In the genomic region with DNA sequence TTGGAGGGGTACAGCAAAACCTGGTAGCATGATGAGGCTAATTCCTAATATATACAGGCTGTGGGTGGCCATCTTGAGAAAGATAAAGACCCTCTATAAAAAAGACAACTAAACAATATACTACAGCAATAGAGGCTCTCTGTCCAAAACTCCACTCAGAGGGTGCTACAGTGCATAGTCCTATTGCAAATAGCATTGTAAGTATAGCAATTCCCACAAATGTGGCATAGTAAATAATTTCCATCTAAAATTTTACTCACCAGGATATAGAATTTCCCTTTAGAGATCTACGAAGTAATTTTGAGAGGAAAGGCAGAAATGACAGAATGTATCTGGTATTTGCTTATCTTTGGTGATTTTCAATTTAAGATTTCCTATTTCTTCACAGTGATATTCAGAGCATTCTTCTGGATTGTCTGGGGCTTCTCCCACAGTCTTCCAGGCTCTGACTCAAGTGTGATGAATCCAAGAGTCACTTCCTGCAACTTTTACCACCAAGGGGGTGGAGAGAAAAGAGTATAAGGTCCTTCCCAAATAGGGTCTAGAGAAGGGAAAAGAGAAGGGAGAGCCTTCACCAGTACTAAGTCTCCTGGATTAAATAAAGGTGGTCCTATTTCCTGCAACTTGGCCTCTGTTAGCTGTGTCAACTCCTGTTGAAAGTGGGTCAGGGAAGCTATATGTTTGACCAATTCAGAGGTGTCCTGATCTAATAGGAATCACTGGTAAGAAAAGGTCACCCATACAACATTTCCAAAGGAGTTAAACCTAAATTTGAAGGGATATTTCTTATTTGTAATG, we compare ENCODE assay signal across 18 cellular contexts.
DNase-seq lines count a peak whose midpoint lies in the region; ATAC-seq, FAIRE-seq and TF ChIP-seq lines count a peak whose summit lies in the region.
"Had no signal": no experiment of that assay in that cellular context is flagged by ENCODE, and none has a peak within 500 bp of the region (broad histone marks: within the 10 kb centered on the region; RNA-seq: fewer than 3 reads in every experiment).

No MANE protein-coding gene starts in this region.

- H3K27me3 ChIP-seq in AG04450 (ENCODE audit: control insufficient read depth, insufficient read depth, low read length) (no peaks in the 10 kb centered on the region), mammary epithelial cell (ENCODE audit: insufficient read depth, low read length) (no peaks in the 10 kb centered on the region)
- H3K27me3 ChIP-seq: BLaER1 treated with 17β-estradiol and CSF1 and Interleukin-3, amounts not matched to agents 10 nM and 100 nM had no signal

- POLR2A ChIA-PET in AG04450 (lab: Yijun Ruan, JAX): no interaction called here

- peak; percentile 38 for FAIRE-seq in HTR-8/SVneo (lab: Jason Lieb, UNC)
- FAIRE-seq: G401.6 had no signal

- H3K4me3 Mint-ChIP-seq in Calu3 (ENCODE audit: low read depth, unreplicated experiment): no peak overlapping the region
- H3K4me3 Mint-ChIP-seq: activated CD4-positive, alpha-beta memory T cell treated with anti-CD3 and anti-CD28 coated beads for 36 hours; activated naive CD4-positive, alpha-beta T cell treated with anti-CD3 and anti-CD28 coated beads, Interleukin-2, amount 10 ng/mL, durations not matched to agents 7 days and 5 days; dendritic cell treated with granulocyte-macrophage colony-stimulating factor and Interleukin-4, amounts not matched to agents 40 ng/mL and 50 ng/mL, for 4 days; mesothelial cell of epicardium had no signal

- dilution Hi-C loops in mammary epithelial cell (cut with HindIII; ENCODE audit: low sequenced_read_pairs): no loop called here

- no peak overlapping the region for H3K4me3 ChIP-seq in AG04450 (ENCODE audit: low read depth, low read length)
- H3K4me3 ChIP-seq in mammary epithelial cell (replicated peaks in 1 of 3; ENCODE audit: insufficient read depth in 1 of 3, low read depth in 2 of 3, low read length in 3 of 3): peak overlapping the region in 2 of 3 experiments; percentile 11 to 23
- H3K4me3 ChIP-seq: BLaER1 treated with 17β-estradiol and CSF1 and Interleukin-3, amounts not matched to agents 10 nM and 100 nM; thoracic aorta had no signal

- peaks cover 31% of the 10 kb centered on the region for H3K4me1 ChIP-seq in mammary epithelial cell (ENCODE audit: insufficient read depth, low read length)

- H3K27ac ChIP-seq in AG04450 (ENCODE audit: low read depth, low read length): peak overlapping the region; percentile 82
- peak overlapping the region; percentile 47 for H3K27ac ChIP-seq in mammary epithelial cell (ENCODE audit: insufficient read depth, low read depth, low read length)
- H3K27ac ChIP-seq: BLaER1 treated with 17β-estradiol and CSF1 and Interleukin-3, amounts not matched to agents 10 nM and 100 nM; thoracic aorta had no signal

- in situ Hi-C loops in mammary epithelial cell (cut with MboI; ENCODE audit: low sequenced_read_pairs in 2 of 2): no loop called here

- H3K4me2 ChIP-seq in mammary epithelial cell (ENCODE audit: insufficient read depth, low read depth, low read length): peak overlapping the region; percentile 68
- H3K4me2 ChIP-seq: BLaER1 treated with 17β-estradiol and CSF1 and Interleukin-3, amounts not matched to agents 10 nM and 100 nM had no signal

- 0% methylated on average over 1 of the region's 1 CpG for WGBS in mammary epithelial cell (ENCODE audit: low coverage, missing lambda C conversion rate)

- TF ChIP-seq CTCF in AG04450 (IDR thresholded peaks at IDR 0.05; ENCODE audit: low read depth, low read length) (no peak), mammary epithelial cell (conservative IDR thresholded peaks at IDR 0.05 in 1 of 2, IDR thresholded peaks at IDR 0.05 in 1 of 2; ENCODE audit: extremely low read depth in 1 of 2, insufficient read depth in 1 of 2, low read depth in 1 of 2, low read length in 2 of 2) (no peak), Calu3 (IDR thresholded peaks at IDR 0.05; ENCODE audit: unreplicated experiment) (no peak)

- intact Hi-C loops in mammary epithelial cell (cut with micrococcal nuclease): no loop called here
- intact Hi-C loops in Calu3 (cut with micrococcal nuclease; ENCODE audit: unreplicated experiment): no loop called here

- no peak for ATAC-seq in GM18519 (IDR thresholded peaks at IDR 0.05; ENCODE audit: low FRiP score, unreplicated experiment)

- H3K9me3 ChIP-seq in AG04450 (ENCODE audit: control insufficient read depth, insufficient read depth, low read length) (no peaks in the 10 kb centered on the region), mammary epithelial cell (replicated peaks; ENCODE audit: insufficient read depth, low read length) (no peaks in the 10 kb centered on the region)
- H3K9me3 ChIP-seq: BLaER1 treated with 17β-estradiol and CSF1 and Interleukin-3, amounts not matched to agents 10 nM and 100 nM; thoracic aorta had no signal

- no peaks in the 10 kb centered on the region for H3K27me3 Mint-ChIP-seq in Calu3 (ENCODE audit: unreplicated experiment)
- H3K27me3 Mint-ChIP-seq: activated CD4-positive, alpha-beta memory T cell treated with anti-CD3 and anti-CD28 coated beads for 36 hours; activated naive CD4-positive, alpha-beta T cell treated with anti-CD3 and anti-CD28 coated beads, Interleukin-2, amount 10 ng/mL, durations not matched to agents 7 days and 5 days; dendritic cell treated with granulocyte-macrophage colony-stimulating factor and Interleukin-4, amounts not matched to agents 40 ng/mL and 50 ng/mL, for 4 days; progenitor cell of endocrine pancreas had no signal

- H3K36me3 Mint-ChIP-seq in Calu3 (ENCODE audit: insufficient read depth, unreplicated experiment): no peaks in the 10 kb centered on the region
- H3K36me3 Mint-ChIP-seq: activated CD4-positive, alpha-beta memory T cell treated with anti-CD3 and anti-CD28 coated beads for 36 hours; activated naive CD4-positive, alpha-beta T cell treated with anti-CD3 and anti-CD28 coated beads, Interleukin-2, amount 10 ng/mL, durations not matched to agents 7 days and 5 days; mesothelial cell of epicardium had no signal

- H3K27ac Mint-ChIP-seq in Calu3 (ENCODE audit: unreplicated experiment): no peak overlapping the region
- H3K27ac Mint-ChIP-seq: activated CD4-positive, alpha-beta memory T cell treated with anti-CD3 and anti-CD28 coated beads for 36 hours; activated naive CD4-positive, alpha-beta T cell treated with anti-CD3 and anti-CD28 coated beads, Interleukin-2, amount 10 ng/mL, durations not matched to agents 7 days and 5 days; dendritic cell treated with granulocyte-macrophage colony-stimulating factor and Interleukin-4, amounts not matched to agents 40 ng/mL and 50 ng/mL, for 4 days; mesothelial cell of epicardium; progenitor cell of endocrine pancreas had no signal

- H3K9me3 Mint-ChIP-seq in Calu3 (ENCODE audit: low read depth, unreplicated experiment): peaks cover 14% of the 10 kb centered on the region
- H3K9me3 Mint-ChIP-seq: activated naive CD4-positive, alpha-beta T cell treated with anti-CD3 and anti-CD28 coated beads, Interleukin-2, amount 10 ng/mL, durations not matched to agents 7 days and 5 days had no signal

- H3K9ac ChIP-seq in mammary epithelial cell (ENCODE audit: insufficient read depth, low read length): no peak overlapping the region
- H3K9ac ChIP-seq: BLaER1 treated with 17β-estradiol and CSF1 and Interleukin-3, amounts not matched to agents 10 nM and 100 nM had no signal

- H2AFZ ChIP-seq in mammary epithelial cell (ENCODE audit: low read depth, low read length): peak overlapping the region; percentile 86

- H4K20me1 ChIP-seq in mammary epithelial cell (ENCODE audit: insufficient read depth, low read length): no peaks in the 10 kb centered on the region
- H4K20me1 ChIP-seq: BLaER1 treated with 17β-estradiol and CSF1 and Interleukin-3, amounts not matched to agents 10 nM and 100 nM had no signal

- H3K79me2 ChIP-seq in mammary epithelial cell (ENCODE audit: insufficient read depth, low read length): no peaks in the 10 kb centered on the region

- H3K36me3 ChIP-seq in mammary epithelial cell (ENCODE audit: insufficient read depth, low read length): no peaks in the 10 kb centered on the region
- H3K36me3 ChIP-seq: BLaER1 treated with 17β-estradiol and CSF1 and Interleukin-3, amounts not matched to agents 10 nM and 100 nM; thoracic aorta had no signal

- DNase-seq in AG04450 (ENCODE audit: low read depth, low spot score) (peak; percentile 84), HTR-8/SVneo (ENCODE audit: insufficient read length, low spot score) (peak; percentile 62), mammary epithelial cell (peak; percentile 85), kidney tubule cell (ENCODE audit: low spot score) (peak; percentile 87), Calu3 (no peak), NCI-H2029 treated with DMSO at 0.1 percent for 48 hours (lab: John Stamatoyannopoulos, UW) (no peak)
- DNase-seq in stimulated activated naive CD4-positive, alpha-beta T cell treated with Interleukin-2 at 50 U/mL for 16 hours (lab: John Stamatoyannopoulos, UW): no peak
- DNase-seq: activated CD4-positive, alpha-beta memory T cell treated with anti-CD3 and anti-CD28 coated beads for 36 hours; activated naive CD4-positive, alpha-beta T cell treated with anti-CD3 and anti-CD28 coated beads, Interleukin-2, amount 10 ng/mL, durations not matched to agents 7 days and 5 days; NCI-H1048; NCI-H748 treated with DMSO at 0.1 percent for 48 hours had no signal

- H3K4me1 Mint-ChIP-seq in Calu3 (ENCODE audit: low read depth, unreplicated experiment): no peaks in the 10 kb centered on the region
- H3K4me1 Mint-ChIP-seq: activated naive CD4-positive, alpha-beta T cell treated with anti-CD3 and anti-CD28 coated beads, Interleukin-2, amount 10 ng/mL, durations not matched to agents 7 days and 5 days had no signal

- CTCF ChIA-PET in AG04450 (lab: Charles Lee): no interaction called here
- CTCF ChIA-PET in mammary epithelial cell (lab: Charles Lee; ENCODE audit: low non-redundant PET): no interaction called here
- CTCF ChIA-PET in Calu3 (lab: Charles Lee): no interaction called here

- BruUV-seq in mammary epithelial cell (replicated peaks; lab: Mats Ljungman, UMichigan): TSS peak; percentile 90
- BruUV-seq in Calu3 (replicated peaks; lab: Mats Ljungman, UMichigan): no TSS peak

Comparison
In these comparisons a context has a peak if more than half of its experiments do, and no peak if none do; other contexts are left out.
1. DNase-seq: peak in AG04450 (single experiment), HTR-8/SVneo (single experiment), mammary epithelial cell (single experiment) and kidney tubule cell (single experiment); none in stimulated activated naive CD4-positive, alpha-beta T cell treated with Interleukin-2 at 50 U/mL for 16 hours (single experiment), Calu3 (single experiment) and NCI-H2029 treated with DMSO at 0.1 percent for 48 hours (single experiment).